In genomic region chr19:19063183-19064097, GRCh38 we compare ENCODE assay signal across 8 cellular contexts. TPM values are rescaled to one million over a fixed set of nuclear protein-coding genes. Genes with fewer than 3 reads are reported as not detected.
DNase-seq lines count a peak whose midpoint lies in the region; ATAC-seq and TF ChIP-seq lines count a peak whose summit lies in the region.

A gene with protein sequence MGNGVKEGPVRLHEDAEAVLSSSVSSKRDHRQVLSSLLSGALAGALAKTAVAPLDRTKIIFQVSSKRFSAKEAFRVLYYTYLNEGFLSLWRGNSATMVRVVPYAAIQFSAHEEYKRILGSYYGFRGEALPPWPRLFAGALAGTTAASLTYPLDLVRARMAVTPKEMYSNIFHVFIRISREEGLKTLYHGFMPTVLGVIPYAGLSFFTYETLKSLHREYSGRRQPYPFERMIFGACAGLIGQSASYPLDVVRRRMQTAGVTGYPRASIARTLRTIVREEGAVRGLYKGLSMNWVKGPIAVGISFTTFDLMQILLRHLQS (plus strand): TSS chr19:19063994. CDS start chr19:19096125, 32,131 bp downstream.

- peak within 1 kb of the TSS; percentile 59 for H3K9ac ChIP-seq in DND-41 (ENCODE audit: low read depth, low read length)

- H3K27me3 Mint-ChIP-seq in GM23338 (ENCODE audit: insufficient read depth, low read depth, poor library complexity) (peaks cover 42% of the 10 kb centered on the region), naive B cell (no peaks in the 10 kb centered on the region)
- no peaks in the 10 kb centered on the region for H3K27me3 Mint-ChIP-seq in stimulated activated memory B cell treated with anti-CD40 and anti-IgM and Interleukin-4, amounts not matched to agents 10 μg/mL and 1 μg/mL and 100 μg/mL, for 72 hours

- ATAC-seq in DND-41 (ENCODE audit: insufficient read depth, low read depth) (peak; percentile 94), GM23338 (peak; percentile 96), naive B cell (ENCODE audit: low read depth in 2 of 2) (peak; percentile 87 to 89)
- ATAC-seq in stimulated activated memory B cell treated with anti-CD40 and anti-IgM and Interleukin-4, amounts not matched to agents 10 μg/mL and 1 μg/mL and 100 μg/mL, for 72 hours, result peak; percentile 97

- H3K27ac Mint-ChIP-seq in GM23338, result peak within 1 kb of the TSS; percentile 53
- H3K27ac Mint-ChIP-seq in naive B cell, result peak within 1 kb of the TSS; percentile 84 to 98 (median 94)
- peak within 1 kb of the TSS; percentile 84 for H3K27ac Mint-ChIP-seq in stimulated activated memory B cell treated with anti-CD40 and anti-IgM and Interleukin-4, amounts not matched to agents 10 μg/mL and 1 μg/mL and 100 μg/mL, for 72 hours

- no peaks in the 10 kb centered on the region for H3K9me3 ChIP-seq in DND-41 (ENCODE audit: insufficient read depth, low read length, severe bottlenecking)

- H4K20me1 ChIP-seq in DND-41 (ENCODE audit: insufficient read depth, low read length) (no peaks in the 10 kb centered on the region), GM23338 (replicated peaks; ENCODE audit: insufficient read depth) (peaks cover 5% of the 10 kb centered on the region; the same call in 1 of the 2 replicates)

- H3K4me2 ChIP-seq in DND-41 (ENCODE audit: insufficient read depth, low read length), result peak within 1 kb of the TSS; percentile 99
- peak within 1 kb of the TSS; percentile 85 for H3K4me2 ChIP-seq in GM23338

- TF ChIP-seq CTCF in DND-41 (IDR thresholded peaks at IDR 0.05; ENCODE audit: borderline replicate concordance, extremely low read depth, low read length, poor library complexity, severe bottlenecking) (no peak), GM23338 (conservative IDR thresholded peaks at IDR 0.05; ENCODE audit: low read depth in 2 of 2) (0 out of 4 replicates have a peak, but pooled peaks of 1 of the 2 experiments have one; percentile 5)

- DNase-seq in DND-41 (peak; percentile 100), GM23338 (ENCODE audit: low spot score) (peak; percentile 99), LHCN-M2 (ENCODE audit: low read depth) (peak; percentile 99), RPMI8226 (peak; percentile 99), fibroblast of gingiva (ENCODE audit: low read depth) (peak; percentile 100), naive B cell (peak; percentile 100)
- DNase-seq in activated T-helper 1 cell treated with anti-CD3 and anti-CD28 coated beads, Interleukin-2, amount 50 U/mL, for 16 hours (ENCODE audit: low read depth in 1 of 2, low spot score in 1 of 2), result peak; percentile 98

- no peaks in the 10 kb centered on the region for H3K9me2 ChIP-seq in GM23338 (ENCODE audit: insufficient read depth)

- H3K27ac ChIP-seq in DND-41 (ENCODE audit: low read length), result peak within 1 kb of the TSS; percentile 73
- H3K27ac ChIP-seq in GM23338 (ENCODE audit: low read depth), result no peak within 1 kb of the TSS; the same call in 1 of the 2 replicates

- H3K36me3 Mint-ChIP-seq in GM23338 (ENCODE audit: low read depth), result peaks cover 3% of the 10 kb centered on the region
- no peaks in the 10 kb centered on the region for H3K36me3 Mint-ChIP-seq in naive B cell
- peaks cover 14% of the 10 kb centered on the region for H3K36me3 Mint-ChIP-seq in stimulated activated memory B cell treated with anti-CD40 and anti-IgM and Interleukin-4, amounts not matched to agents 10 μg/mL and 1 μg/mL and 100 μg/mL, for 72 hours

- H3K4me1 ChIP-seq in DND-41 (ENCODE audit: insufficient read depth, low read length) (peaks cover 33% of the 10 kb centered on the region), GM23338 (ENCODE audit: insufficient read depth) (peaks cover 11% of the 10 kb centered on the region)

- H3K4me3 Mint-ChIP-seq in GM23338 (peak within 1 kb of the TSS; percentile 72), naive B cell (peak within 1 kb of the TSS; percentile 88 to 99 (median 94))
- peak within 1 kb of the TSS; percentile 96 for H3K4me3 Mint-ChIP-seq in stimulated activated memory B cell treated with anti-CD40 and anti-IgM and Interleukin-4, amounts not matched to agents 10 μg/mL and 1 μg/mL and 100 μg/mL, for 72 hours

- H3K27me3 ChIP-seq in DND-41 (ENCODE audit: insufficient read depth, low read length, poor library complexity) (no peaks in the 10 kb centered on the region), GM23338 (ENCODE audit: insufficient read depth) (peaks cover 44% of the 10 kb centered on the region)

- H3K4me3 ChIP-seq in DND-41 (ENCODE audit: low read depth in 1 of 2, low read length in 2 of 2), result peak within 1 kb of the TSS; percentile 19 to 74; a peak in 3 of 4 replicates
- H3K4me3 ChIP-seq in GM23338, result peak within 1 kb of the TSS; percentile 58

- H3K9me3 Mint-ChIP-seq in GM23338 (no peaks in the 10 kb centered on the region), naive B cell (no peaks in the 10 kb centered on the region)
- H3K9me3 Mint-ChIP-seq in stimulated activated memory B cell treated with anti-CD40 and anti-IgM and Interleukin-4, amounts not matched to agents 10 μg/mL and 1 μg/mL and 100 μg/mL, for 72 hours, result no peaks in the 10 kb centered on the region

- H3K79me2 ChIP-seq in DND-41 (ENCODE audit: insufficient read depth, low read length) (peaks cover 14% of the 10 kb centered on the region), GM23338 (replicated peaks; ENCODE audit: insufficient read depth) (no peaks in the 10 kb centered on the region)

- H3K36me3 ChIP-seq in DND-41 (ENCODE audit: insufficient read depth, low read length) (peaks cover 25% of the 10 kb centered on the region), GM23338 (ENCODE audit: insufficient read depth) (no peaks in the 10 kb centered on the region)

- H2AFZ ChIP-seq in DND-41 (ENCODE audit: low read depth, low read length), result peak within 1 kb of the TSS; percentile 72
- H2AFZ ChIP-seq in GM23338, result peak within 1 kb of the TSS; percentile 39; the same call in 1 of the 2 replicates

- H3F3A ChIP-seq in GM23338 (replicated peaks; ENCODE audit: low read depth), result peaks cover 16% of the 10 kb centered on the region

- H3K4me1 Mint-ChIP-seq in GM23338, result peaks cover 20% of the 10 kb centered on the region; the same call in 2 of the 3 replicates
- H3K4me1 Mint-ChIP-seq in naive B cell, result peaks cover 17 to 48% (median 39%) of the 10 kb centered on the region in 3 donors
- peaks cover 54% of the 10 kb centered on the region for H3K4me1 Mint-ChIP-seq in stimulated activated memory B cell treated with anti-CD40 and anti-IgM and Interleukin-4, amounts not matched to agents 10 μg/mL and 1 μg/mL and 100 μg/mL, for 72 hours

TF ChIP-seq in GM23338, 12 proteins besides CTCF, POLR2A, EP300 and RAD21:
- TF ChIP-seq ZNF331 (CRISPR knock-in tag; IDR thresholded peaks at IDR 0.05; ENCODE audit: low read depth) (no peak), POLR2AphosphoS5 (IDR thresholded peaks at IDR 0.05; ENCODE audit: low read depth) (peak; percentile 72; the same call in 1 of the 2 replicates), CREB1 (CRISPR knock-in tag; IDR thresholded peaks at IDR 0.05; ENCODE audit: low read depth) (peak; percentile 74)

RNA-seq across cellular contexts. Expression of the gene that starts here (rescaled TPM):
- total RNA-seq in GM23338 (2014; rRNA removed; shearing (Covaris generic)), result 5.7 and 7.3 TPM in 2 replicates
- polyA plus RNA-seq in GM23338 (2016; fragmentation: Nextera tagmentation; extraction: Ambion mirVana) (7.3 and 7.6 TPM in 2 replicates), naive B cell (ENCODE audit: low read depth in 6 of 6) (10 to 100 TPM; 13.5 to 34.1 (median 19.0) TPM)
- 2.8 and 4.4 TPM in 2 replicates for total RNA-seq in LHCN-M2 (2014; rRNA removed)
- polyA plus RNA-seq in LHCN-M2 (2012), result 5.5 TPM
